ENCODE assay signal across 8 cellular contexts in the genomic region with DNA sequence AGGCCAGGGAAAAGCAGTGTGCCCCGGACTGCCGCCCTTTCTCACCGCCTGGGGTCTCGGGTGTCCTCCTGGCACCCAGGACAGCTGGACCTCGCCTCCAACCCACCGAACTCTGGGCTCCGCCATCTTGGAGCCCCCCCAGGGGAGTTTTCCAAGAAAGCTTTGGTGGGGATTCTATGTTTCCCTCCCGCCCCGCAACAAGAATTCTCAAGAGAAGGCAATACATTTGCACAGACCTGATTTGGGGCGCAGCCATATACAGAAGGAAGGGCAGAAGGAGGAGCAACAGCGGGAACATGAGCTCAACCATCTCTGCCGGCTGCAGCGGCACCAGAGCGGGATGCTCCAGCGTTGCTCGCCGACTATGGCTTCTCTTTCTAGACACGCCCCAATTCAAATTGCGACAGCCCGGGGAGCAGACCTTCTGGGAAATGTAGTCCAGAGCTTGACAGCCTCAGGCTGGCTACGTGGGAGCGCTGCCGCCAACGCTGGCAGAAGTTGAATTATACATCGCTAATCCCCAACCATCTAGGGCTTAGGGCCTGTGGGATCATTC. TPM values are rescaled to one million over a fixed set of nuclear protein-coding genes. Genes with fewer than 3 reads are reported as not detected.
A peak's percentile ranks its signal among the peaks of the same experiment; 100 is the strongest.
DNase-seq lines count a peak whose midpoint lies in the region; TF ChIP-seq lines count a peak whose summit lies in the region.

A gene with protein sequence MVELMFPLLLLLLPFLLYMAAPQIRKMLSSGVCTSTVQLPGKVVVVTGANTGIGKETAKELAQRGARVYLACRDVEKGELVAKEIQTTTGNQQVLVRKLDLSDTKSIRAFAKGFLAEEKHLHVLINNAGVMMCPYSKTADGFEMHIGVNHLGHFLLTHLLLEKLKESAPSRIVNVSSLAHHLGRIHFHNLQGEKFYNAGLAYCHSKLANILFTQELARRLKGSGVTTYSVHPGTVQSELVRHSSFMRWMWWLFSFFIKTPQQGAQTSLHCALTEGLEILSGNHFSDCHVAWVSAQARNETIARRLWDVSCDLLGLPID (minus strand): TSS at position 371 of the 556 bp plus-strand sequence. CDS start 61 bp downstream, at position 310.

- WGBS in SK-N-SH (ENCODE audit: low lambda C conversion rate): 2% methylated on average over 24 of the region's 25 CpGs
- 0% methylated on average over 22 of the region's 25 CpGs for WGBS in suprapubic skin

- peak; percentile 92 for DNase-seq in GM03348 (ENCODE audit: low spot score)
- DNase-seq in HEK293T (ENCODE audit: extremely low spot score): peak; percentile 90
- DNase-seq in NAMALWA (ENCODE audit: low spot score): peak; percentile 89
- peak; percentile 85 for DNase-seq in SK-N-SH
- DNase-seq in activated naive CD4-positive, alpha-beta T cell treated with anti-CD3 and anti-CD28 coated beads, Interleukin-2, amount 50 U/mL, for 16 hours: peak; percentile 82
- DNase-seq in germinal center (ENCODE audit: low spot score): peak; percentile 90
- DNase-seq in nucleus accumbens (lab: John Stamatoyannopoulos, UW): peak; percentile 11 to 94 (median 78)
- DNase-seq in suprapubic skin (ENCODE audit: low spot score in 2 of 2): peak; percentile 93 to 94

- TF ChIP-seq POLR2A in suprapubic skin (IDR thresholded peaks at IDR 0.05): peak in 1 of 2 donors; percentile 16

- CTCF ChIA-PET in HEK293T (lab: Yijun Ruan, JAX) (interaction anchor here (0.6 to 2.5 kb wide), 4 partner anchors 9 to 275 kb away, joined by 3 to 13 read pairs (median 4); no protein-coding TSS in a partner anchor), SK-N-SH (lab: Yijun Ruan, JAX) (interaction anchor here (0.7 to 6.7 kb wide), 8 partner anchors 8 to 268 kb away, joined by 3 to 42 read pairs (median 4); a partner anchor contains a TSS)

- peak within 1 kb of the TSS; percentile 98 for H3K4me2 ChIP-seq in SK-N-SH

- POLR2A ChIA-PET in HEK293T (lab: Yijun Ruan, JAX) (interaction anchor here (0.6 to 2.1 kb wide), 27 partner anchors 8 to 336 kb away, joined by 3 to 29 read pairs (median 4); a partner anchor contains a TSS), SK-N-SH (lab: Yijun Ruan, JAX) (interaction anchor here (0.9 to 1.8 kb wide), 6 partner anchors 9 to 268 kb away, joined by 3 to 11 read pairs (median 4); a partner anchor contains a TSS)

- H3F3A ChIP-seq in SK-N-SH (replicated peaks; ENCODE audit: insufficient read depth): peaks cover 4% of the 10 kb centered on the region

- no peaks in the 10 kb centered on the region for H3K9me3 ChIP-seq in SK-N-SH
- no peaks in the 10 kb centered on the region for H3K9me3 ChIP-seq in suprapubic skin

- TF ChIP-seq RAD21 in SK-N-SH (IDR thresholded peaks at IDR 0.05; ENCODE audit: low read length): no peak

- TF ChIP-seq CTCF in SK-N-SH (IDR thresholded peaks at IDR 0.05) (no peak), suprapubic skin (IDR thresholded peaks at IDR 0.05) (no peak)

- peak within 1 kb of the TSS; percentile 93 for H3K9ac ChIP-seq in SK-N-SH

- H3K27me3 ChIP-seq in SK-N-SH (ENCODE audit: insufficient read depth) (no peaks in the 10 kb centered on the region), suprapubic skin (no peaks in the 10 kb centered on the region)

- no peaks in the 10 kb centered on the region for H3K9me2 ChIP-seq in SK-N-SH

- H3K79me2 ChIP-seq in SK-N-SH (ENCODE audit: insufficient read depth): peaks cover 46% of the 10 kb centered on the region

- H3K4me1 ChIP-seq in SK-N-SH (ENCODE audit: control insufficient read depth in 1 of 2, insufficient read depth in 2 of 2, low read depth in 1 of 2, low read length in 1 of 2) (peaks cover 6 to 12% of the 10 kb centered on the region in 2 experiments; a peak in 2 of 4 replicates), suprapubic skin (peaks cover 9% of the 10 kb centered on the region)

- TF ChIP-seq EP300 in SK-N-SH (IDR thresholded peaks at IDR 0.05; ENCODE audit: borderline replicate concordance in 1 of 2, low read depth in 1 of 2, low read length in 1 of 2) (no peak), suprapubic skin (IDR thresholded peaks at IDR 0.05) (no peak)

- H3K4me3 ChIP-seq in SK-N-SH (ENCODE audit: low read depth in 2 of 2, low read length in 1 of 2) (peak within 1 kb of the TSS; percentile 98 to 100), suprapubic skin (peak within 1 kb of the TSS; percentile 80)

- H3K36me3 ChIP-seq in SK-N-SH (replicated peaks in 1 of 2; ENCODE audit: control insufficient read depth in 1 of 2, insufficient read depth in 2 of 2, low read length in 1 of 2): peaks cover 17 to 23% of the 10 kb centered on the region in 2 experiments
- H3K36me3 ChIP-seq in suprapubic skin: peaks cover 11% of the 10 kb centered on the region

- H4K20me1 ChIP-seq in SK-N-SH (ENCODE audit: insufficient read depth): peaks cover 17% of the 10 kb centered on the region; the same call in 1 of the 2 replicates

- peak within 1 kb of the TSS; percentile 87 to 90 for H3K27ac ChIP-seq in SK-N-SH (ENCODE audit: low read depth in 2 of 2, low read length in 1 of 2)
- peak within 1 kb of the TSS; percentile 81 for H3K27ac ChIP-seq in suprapubic skin

- peak within 1 kb of the TSS; percentile 98 for H2AFZ ChIP-seq in SK-N-SH (ENCODE audit: low read depth)

TF ChIP-seq in HEK293T, 16 proteins besides CTCF, POLR2A, EP300 and RAD21:
- no peak for TF ChIP-seq ZNF384 (IDR thresholded peaks at IDR 0.05)
- TF ChIP-seq NFRKB (IDR thresholded peaks at IDR 0.05): no peak
- no peak for TF ChIP-seq LEF1 (IDR thresholded peaks at IDR 0.05; ENCODE audit: borderline replicate concordance)
- TF ChIP-seq FOXK2 (IDR thresholded peaks at IDR 0.05): no peak
- TF ChIP-seq TARDBP (IDR thresholded peaks at IDR 0.05): no peak
- TF ChIP-seq HDGF (IDR thresholded peaks at IDR 0.05; ENCODE audit: borderline replicate concordance): no peak
- TF ChIP-seq SP1 (IDR thresholded peaks at IDR 0.05): no peak
- TF ChIP-seq ELF4 (IDR thresholded peaks at IDR 0.05): 0 out of 2 replicates have a peak, but pooled peaks have one; percentile 19
- TF ChIP-seq CTBP1 (IDR thresholded peaks at IDR 0.05; ENCODE audit: borderline replicate concordance): no peak
- no peak for TF ChIP-seq SUZ12 (IDR thresholded peaks at IDR 0.05)
- TF ChIP-seq FOXM1 (IDR thresholded peaks at IDR 0.05; ENCODE audit: borderline replicate concordance): peak; percentile 43; the same call in 1 of the 2 replicates
- TF ChIP-seq, protein P1, sequence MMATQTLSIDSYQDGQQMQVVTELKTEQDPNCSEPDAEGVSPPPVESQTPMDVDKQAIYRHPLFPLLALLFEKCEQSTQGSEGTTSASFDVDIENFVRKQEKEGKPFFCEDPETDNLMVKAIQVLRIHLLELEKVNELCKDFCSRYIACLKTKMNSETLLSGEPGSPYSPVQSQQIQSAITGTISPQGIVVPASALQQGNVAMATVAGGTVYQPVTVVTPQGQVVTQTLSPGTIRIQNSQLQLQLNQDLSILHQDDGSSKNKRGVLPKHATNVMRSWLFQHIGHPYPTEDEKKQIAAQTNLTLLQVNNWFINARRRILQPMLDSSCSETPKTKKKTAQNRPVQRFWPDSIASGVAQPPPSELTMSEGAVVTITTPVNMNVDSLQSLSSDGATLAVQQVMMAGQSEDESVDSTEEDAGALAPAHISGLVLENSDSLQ (IDR thresholded peaks at IDR 0.05): peak; percentile 64; the same call in 1 of the 2 replicates
- TF ChIP-seq BHLHE40 (IDR thresholded peaks at IDR 0.05; ENCODE audit: borderline replicate concordance): no peak
- TF ChIP-seq ARNT (IDR thresholded peaks at IDR 0.05): no peak
- no peak for TF ChIP-seq L3MBTL2 (conservative IDR thresholded peaks at IDR 0.05)
- no peak for TF ChIP-seq FOXA1 (IDR thresholded peaks at IDR 0.05)
TF ChIP-seq in HEK293T: peak in this region for 3.

TF ChIP-seq in SK-N-SH, 30 proteins besides CTCF, POLR2A, EP300 and RAD21:
- TF ChIP-seq GABPA (IDR thresholded peaks at IDR 0.05; ENCODE audit: low read depth) (no peak; the same call in 1 of the 2 replicates), CHD2 (IDR thresholded peaks at IDR 0.05; ENCODE audit: low read length, partially characterized antibody) (peak; percentile 42), MXI1 (IDR thresholded peaks at IDR 0.05; ENCODE audit: low read depth, low read length) (peak; percentile 88), RFX5 (IDR thresholded peaks at IDR 0.05; ENCODE audit: low read length) (no peak), FOXJ3 (CRISPR knock-in tag; IDR thresholded peaks at IDR 0.05) (no peak), SIN3A (IDR thresholded peaks at IDR 0.05; ENCODE audit: borderline replicate concordance, low read depth, low read length) (0 out of 2 replicates have a peak, but pooled peaks have one; percentile 90), YY1 (IDR thresholded peaks at IDR 0.05; ENCODE audit: low read depth) (peak; percentile 91), POLR2AphosphoS5 (IDR thresholded peaks at IDR 0.05; ENCODE audit: low read depth, low read length) (peak; percentile 97), RCOR1 (IDR thresholded peaks at IDR 0.05; ENCODE audit: low read length) (no peak), RXRA (IDR thresholded peaks at IDR 0.05; ENCODE audit: borderline replicate concordance, low read depth) (no peak), TAF1 (IDR thresholded peaks at IDR 0.05; ENCODE audit: borderline replicate concordance, low read depth, low read length) (peak; percentile 64; the same call in 1 of the 2 replicates)
- TF ChIP-seq, protein P2, sequence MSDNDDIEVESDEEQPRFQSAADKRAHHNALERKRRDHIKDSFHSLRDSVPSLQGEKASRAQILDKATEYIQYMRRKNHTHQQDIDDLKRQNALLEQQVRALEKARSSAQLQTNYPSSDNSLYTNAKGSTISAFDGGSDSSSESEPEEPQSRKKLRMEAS (IDR thresholded peaks at IDR 0.05; ENCODE audit: low read depth): peak; percentile 54
- TF ChIP-seq, protein P3, sequence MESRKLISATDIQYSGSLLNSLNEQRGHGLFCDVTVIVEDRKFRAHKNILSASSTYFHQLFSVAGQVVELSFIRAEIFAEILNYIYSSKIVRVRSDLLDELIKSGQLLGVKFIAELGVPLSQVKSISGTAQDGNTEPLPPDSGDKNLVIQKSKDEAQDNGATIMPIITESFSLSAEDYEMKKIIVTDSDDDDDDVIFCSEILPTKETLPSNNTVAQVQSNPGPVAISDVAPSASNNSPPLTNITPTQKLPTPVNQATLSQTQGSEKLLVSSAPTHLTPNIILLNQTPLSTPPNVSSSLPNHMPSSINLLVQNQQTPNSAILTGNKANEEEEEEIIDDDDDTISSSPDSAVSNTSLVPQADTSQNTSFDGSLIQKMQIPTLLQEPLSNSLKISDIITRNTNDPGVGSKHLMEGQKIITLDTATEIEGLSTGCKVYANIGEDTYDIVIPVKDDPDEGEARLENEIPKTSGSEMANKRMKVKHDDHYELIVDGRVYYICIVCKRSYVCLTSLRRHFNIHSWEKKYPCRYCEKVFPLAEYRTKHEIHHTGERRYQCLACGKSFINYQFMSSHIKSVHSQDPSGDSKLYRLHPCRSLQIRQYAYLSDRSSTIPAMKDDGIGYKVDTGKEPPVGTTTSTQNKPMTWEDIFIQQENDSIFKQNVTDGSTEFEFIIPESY (IDR thresholded peaks at IDR 0.05; ENCODE audit: borderline replicate concordance, low read depth): 0 out of 2 replicates have a peak, but pooled peaks have one; percentile 21

RNA-seq across cellular contexts. Expression of the gene that starts here (rescaled TPM):
- polyA plus RNA-seq in SK-N-SH (2012; rRNA removed): 44.7 and 65.8 TPM in 2 replicates
- 46.2 and 50.9 TPM in 2 replicates for polyA plus RNA-seq in SK-N-SH (2012; cell fraction: cytosol; rRNA removed)
- 84.6 and 101 TPM in 2 replicates for polyA plus RNA-seq in SK-N-SH (2012; cell fraction: nucleus; rRNA removed)
- total RNA-seq in suprapubic skin: 10 to 100 TPM; 39.3 to 70.2 (median 58.8) TPM

Comparison
In these comparisons a context has a peak if more than half of its experiments do, and no peak if none do; other contexts are left out.
1. Peak in every context shown above with its lines: DNase-seq, H3K4me3 ChIP-seq and H3K27ac ChIP-seq.